8 cellular contexts compared by ENCODE assay signal in the genomic region with DNA sequence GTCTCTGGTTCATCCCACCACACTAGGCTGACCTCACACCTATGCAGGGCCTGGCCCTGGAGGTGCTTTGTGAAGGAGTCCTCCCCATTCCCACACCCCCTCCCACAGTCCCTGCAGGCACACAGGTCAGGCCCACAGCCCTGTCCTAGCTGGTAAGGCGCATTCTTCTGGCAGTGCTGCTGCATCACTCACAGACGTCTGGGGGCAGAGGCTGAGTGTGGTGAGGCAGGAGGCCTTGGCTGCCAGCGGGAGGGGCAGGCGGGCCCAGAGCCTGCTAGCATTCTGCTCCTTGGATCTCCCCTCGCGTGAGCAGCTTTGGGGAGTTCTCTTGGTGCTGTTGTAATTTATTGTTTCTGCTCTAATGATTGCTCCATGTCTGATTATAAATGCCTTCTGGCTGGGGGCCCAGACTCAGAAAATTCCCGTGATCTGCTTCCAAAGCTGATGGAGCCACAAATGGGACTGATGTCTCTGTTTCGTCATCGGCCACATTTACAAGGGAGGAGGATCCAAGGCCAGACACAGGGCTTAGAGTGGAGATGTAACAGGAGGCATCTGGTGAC.
DNase-seq lines count a peak whose midpoint lies in the region; ATAC-seq and TF ChIP-seq lines count a peak whose summit lies in the region.
"Had no signal": no experiment of that assay in that cellular context is flagged by ENCODE, and none has a peak within 500 bp of the region (broad histone marks: within the 10 kb centered on the region; RNA-seq: fewer than 3 reads in every experiment).

No MANE protein-coding gene starts in this region.

- ATAC-seq in GM21367 (IDR thresholded peaks at IDR 0.05; ENCODE audit: unreplicated experiment), result no peak

- H3K4me3 ChIP-seq in fibroblast of mammary gland (ENCODE audit: control insufficient read depth, low read depth, low read length), result no peak overlapping the region
- H3K4me3 ChIP-seq in urinary bladder (ENCODE audit: low read depth, low read length), result no peak overlapping the region

- DNase-seq in NCI-H2227 treated with DMSO at 0.1 percent for 48 hours (lab: John Stamatoyannopoulos, UW) (peak; percentile 13), fibroblast of mammary gland (ENCODE audit: low read depth) (peak; percentile 81), mesenteric fat pad (ENCODE audit: low spot score) (peak; percentile 88), NCI-H1092 treated with DMSO at 0.1 percent for 48 hours (lab: John Stamatoyannopoulos, UW) (no peak), NCI-H2107 treated with DMSO at 0.1 percent for 48 hours (lab: John Stamatoyannopoulos, UW; ENCODE audit: unreplicated experiment) (no peak)

- H3K36me3 ChIP-seq in urinary bladder (ENCODE audit: insufficient read depth), result no peaks in the 10 kb centered on the region

- 38% methylated on average over 9 of the region's 9 CpGs for WGBS in urinary bladder

- TF ChIP-seq CTCF in fibroblast of mammary gland (conservative IDR thresholded peaks at IDR 0.05; ENCODE audit: control insufficient read depth, insufficient read depth, low read depth, low read length), result no peak

- H3K4me1 ChIP-seq in urinary bladder (ENCODE audit: insufficient read depth), result no peaks in the 10 kb centered on the region

- H3K27ac ChIP-seq in urinary bladder (ENCODE audit: low read depth), result peak overlapping the region; percentile 43
- H3K27ac ChIP-seq: VCaP had no signal

Comparison
In these comparisons a context has a peak if more than half of its experiments do, and no peak if none do; other contexts are left out.
1. DNase-seq: peak in NCI-H2227 treated with DMSO at 0.1 percent for 48 hours (single experiment), fibroblast of mammary gland (single experiment) and mesenteric fat pad (single experiment); none in NCI-H1092 treated with DMSO at 0.1 percent for 48 hours (single experiment) and NCI-H2107 treated with DMSO at 0.1 percent for 48 hours (single experiment).